Comparison of ENCODE assay signal across 8 cellular contexts in the genomic region with DNA sequence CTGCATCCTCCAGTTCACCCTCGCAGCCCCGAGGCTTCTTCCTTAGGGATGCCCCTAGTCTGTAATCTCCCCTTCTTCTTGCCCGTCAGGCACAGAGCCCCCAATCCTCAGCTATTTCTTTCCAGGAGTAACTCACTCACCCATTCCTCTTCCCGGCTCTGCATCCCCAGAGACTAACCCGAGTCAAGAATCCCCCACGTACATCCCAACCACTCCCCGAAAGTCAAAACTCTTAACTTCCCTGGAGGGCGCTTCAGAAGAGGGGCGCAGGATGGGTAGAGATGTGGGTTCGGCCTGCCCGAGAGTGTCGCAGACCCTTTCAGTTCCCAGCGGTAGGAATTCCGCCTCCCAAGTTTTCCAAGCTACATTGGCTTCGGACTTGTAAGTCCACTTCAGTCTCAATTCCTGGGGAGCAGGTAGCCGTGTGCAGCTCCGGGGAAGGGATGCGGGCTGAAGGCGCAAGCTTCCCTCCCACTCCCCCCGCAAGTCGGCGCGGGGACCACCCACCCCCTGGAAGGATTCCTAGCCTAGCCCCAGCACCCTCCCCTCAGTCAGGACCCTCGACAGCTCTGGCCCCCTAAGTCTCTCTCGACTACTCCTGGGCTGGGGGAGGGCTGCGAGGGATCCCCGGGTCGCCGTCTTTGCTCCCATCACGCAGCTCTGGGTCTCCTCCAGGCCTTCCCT. TPM values are rescaled to one million over a fixed set of nuclear protein-coding genes. Genes with fewer than 3 reads are reported as not detected.
DNase-seq lines count a peak whose midpoint lies in the region; ATAC-seq and TF ChIP-seq lines count a peak whose summit lies in the region.

No MANE protein-coding gene starts in this region.

- peak; percentile 4 for TF ChIP-seq CTCF in AG09309 (IDR thresholded peaks at IDR 0.05; ENCODE audit: control insufficient read depth, insufficient read depth, low read depth, low read length, missing control alignments)
- TF ChIP-seq CTCF in MCF 10A (IDR thresholded peaks at IDR 0.05; ENCODE audit: unreplicated experiment): no peak
- no peak for TF ChIP-seq CTCF in right lobe of liver (IDR thresholded peaks at IDR 0.05)
- TF ChIP-seq CTCF in GM20000 (IDR thresholded peaks at IDR 0.05; ENCODE audit: extremely low read depth, missing control alignments): no peak

- POLR2A ChIA-PET in MCF 10A (lab: Yijun Ruan, JAX): interaction anchor here (0.6 to 6.6 kb wide), 16 partner anchors 19 to 1635 kb away, joined by 3 to 68 read pairs (median 3); a partner anchor contains a TSS

- H3K9me3 ChIP-seq in HUES48 (ENCODE audit: control insufficient read depth, insufficient read depth, low read length) (no peaks in the 10 kb centered on the region), right lobe of liver (no peaks in the 10 kb centered on the region)

- H3K36me3 Mint-ChIP-seq in MCF 10A (ENCODE audit: insufficient read depth, unreplicated experiment): no peaks in the 10 kb centered on the region

- DNase-seq in AG09309 (ENCODE audit: low read depth) (no peak), MCF 10A (ENCODE audit: unreplicated experiment) (peak; percentile 55), right lobe of liver (no peak), NCI-H1436 treated with DMSO at 0.1 percent for 48 hours (lab: John Stamatoyannopoulos, UW) (no peak), GM20000 (ENCODE audit: low spot score) (no peak), GM19238 (ENCODE audit: insufficient read length, low spot score) (no peak)

- peak overlapping the region; percentile 8; the same call in 1 of the 2 replicates for H3K9ac ChIP-seq in HUES48 (ENCODE audit: low read depth, low read length)

- no TSS peak for BruUV-seq in MCF 10A (replicated peaks; lab: Mats Ljungman, UMichigan)

- intact Hi-C loops in MCF 10A (cut with micrococcal nuclease) (loop anchor here (1.0 to 10.0 kb wide), 6 partner anchors 829 to 1735 kb away; no protein-coding TSS in a partner anchor), right lobe of liver (cut with DNase I) (no loop called here)

- no peak for TF ChIP-seq POLR2A in right lobe of liver (IDR thresholded peaks at IDR 0.05)

- peak in 2 of 4 donors; percentile 7 to 24 for ATAC-seq in right lobe of liver
- no peak for ATAC-seq in GM18873 (IDR thresholded peaks at IDR 0.05; ENCODE audit: low FRiP score, unreplicated experiment)

- 3% methylated on average over 23 of the region's 30 CpGs for WGBS in right lobe of liver (ENCODE audit: insufficient coverage, low coverage, low lambda C conversion rate, missing lambda C conversion rate)

- peak overlapping the region; percentile 82 for H3K27ac Mint-ChIP-seq in MCF 10A (ENCODE audit: low read depth, unreplicated experiment)

- peak overlapping the region; percentile 90 for H3K4me3 ChIP-seq in AG09309 (ENCODE audit: control insufficient read depth, low read depth, low read length)
- H3K4me3 ChIP-seq in HUES48 (ENCODE audit: low read depth, low read length): peak overlapping the region; percentile 85
- peak overlapping the region; percentile 32 to 44 (median 42) for H3K4me3 ChIP-seq in right lobe of liver

- H3K27me3 Mint-ChIP-seq in MCF 10A (ENCODE audit: insufficient read depth, unreplicated experiment): no peaks in the 10 kb centered on the region

- peaks cover 11% of the 10 kb centered on the region for H3K4me1 Mint-ChIP-seq in MCF 10A (ENCODE audit: insufficient read depth, unreplicated experiment)

- H3K4me1 ChIP-seq in HUES48 (ENCODE audit: control insufficient read depth, insufficient read depth, low read length) (peaks cover 68% of the 10 kb centered on the region), right lobe of liver (peaks cover 0 to 25% (median 5%) of the 10 kb centered on the region in 4 donors)

- H3K27ac ChIP-seq in HUES48 (ENCODE audit: low read depth, low read length) (no peak overlapping the region), right lobe of liver (no peak overlapping the region)

- H3K27me3 ChIP-seq in HUES48 (ENCODE audit: control insufficient read depth, insufficient read depth, low read length): peaks cover 47% of the 10 kb centered on the region
- peaks cover 0 to 16% of the 10 kb centered on the region in 2 donors for H3K27me3 ChIP-seq in right lobe of liver

- CTCF ChIA-PET in MCF 10A (lab: Yijun Ruan, JAX): interaction anchor here (0.6 to 8.9 kb wide), 57 partner anchors 10 to 1937 kb away, joined by 3 to 139 read pairs (median 4); a partner anchor contains a TSS

- H3K4me3 Mint-ChIP-seq in MCF 10A (ENCODE audit: unreplicated experiment): peak overlapping the region; percentile 97

- H3K36me3 ChIP-seq in HUES48 (ENCODE audit: control insufficient read depth, insufficient read depth, low read length) (no peaks in the 10 kb centered on the region), right lobe of liver (no peaks in the 10 kb centered on the region)

- H3K9me3 Mint-ChIP-seq in MCF 10A (ENCODE audit: unreplicated experiment): no peaks in the 10 kb centered on the region

RNA-seq across cellular contexts. Expression of a gene that starts 0.9 kb away (rescaled TPM):
- total RNA-seq in MCF 10A (2022): 2.8 and 6.3 TPM in 2 replicates
- total RNA-seq in right lobe of liver: under 1 TPM in 3 of 6 experiments, not detected in 3; 0.06 to 0.27 (median 0.12) TPM
